In genomic region chr1:26168410-26169167, GRCh38 we compare ENCODE assay signal across 8 cellular contexts. TPM values are rescaled to one million over a fixed set of nuclear protein-coding genes. Genes with fewer than 3 reads are reported as not detected.
A peak's percentile ranks its signal among the peaks of the same experiment; 100 is the strongest.
DNase-seq lines count a peak whose midpoint lies in the region; ATAC-seq and TF ChIP-seq lines count a peak whose summit lies in the region.

C1orf232 (minus strand) TSS chr1:26168963; CDS start chr1:26168499, 464 bp downstream.

- H3K9me3 ChIP-seq in SJCRH30 (replicated peaks) = no peaks in the 10 kb centered on the region

- peaks cover 46% of the 10 kb centered on the region for H3K4me1 ChIP-seq in SJCRH30

- H3K9me3 Mint-ChIP-seq in activated T-cell treated with anti-CD3 and anti-CD28 coated beads, Interleukin-2, amount 50 U/mL, for 4 hours = no peaks in the 10 kb centered on the region

- no peak for ATAC-seq in activated T-cell treated with anti-CD3 and anti-CD28 coated beads, Interleukin-2, amount 50 U/mL, for 4 hours
- ATAC-seq in HG03457 (IDR thresholded peaks at IDR 0.05; ENCODE audit: unreplicated experiment) (no peak), GM21528 (IDR thresholded peaks at IDR 0.05; ENCODE audit: low FRiP score, unreplicated experiment) (no peak)

- no peak for DNase-seq in activated T-cell treated with anti-CD3 and anti-CD28 coated beads, Interleukin-2, amount 50 U/mL, for 4 hours
- no peak for DNase-seq in activated T-cell treated with anti-CD3 and anti-CD28 coated beads, Interleukin-2, amount 50 U/mL, for 48 hours
- DNase-seq in SJCRH30 (peak; percentile 48 to 71), fibroblast of pulmonary artery (ENCODE audit: low read depth) (no peak), retina (peak; percentile 76)
- DNase-seq in NK-92 treated with Interleukin-12 subunit alpha and Interleukin-12 subunit beta, amount 100 ng/mL, for 24 hours (lab: John Stamatoyannopoulos, UW) = no peak

- H3K4me3 Mint-ChIP-seq in activated T-cell treated with anti-CD3 and anti-CD28 coated beads, Interleukin-2, amount 50 U/mL, for 4 hours = peak within 1 kb of the TSS; percentile 93

- H3K4me1 Mint-ChIP-seq in activated T-cell treated with anti-CD3 and anti-CD28 coated beads, Interleukin-2, amount 50 U/mL, for 4 hours (ENCODE audit: low read depth) = peaks cover 15% of the 10 kb centered on the region

- no peaks in the 10 kb centered on the region for H3K27me3 ChIP-seq in SJCRH30

- H3K36me3 Mint-ChIP-seq in activated T-cell treated with anti-CD3 and anti-CD28 coated beads, Interleukin-2, amount 50 U/mL, for 4 hours (ENCODE audit: insufficient read depth) = no peaks in the 10 kb centered on the region

- H3K36me3 ChIP-seq in SJCRH30 = no peaks in the 10 kb centered on the region

- peak within 1 kb of the TSS; percentile 54 for H3K27ac ChIP-seq in SJCRH30

- H3K27me3 Mint-ChIP-seq in activated T-cell treated with anti-CD3 and anti-CD28 coated beads, Interleukin-2, amount 50 U/mL, for 4 hours (ENCODE audit: low read depth) = peaks cover 3% of the 10 kb centered on the region

- no peak for TF ChIP-seq CTCF in fibroblast of pulmonary artery (IDR thresholded peaks at IDR 0.05; ENCODE audit: low read length, missing control alignments)

- H3K4me3 ChIP-seq in SJCRH30 (peak within 1 kb of the TSS; percentile 92), fibroblast of pulmonary artery (replicated peaks; ENCODE audit: low read depth, low read length) (peak within 1 kb of the TSS; percentile 83)

RNA-seq across cellular contexts. Expression of gene C1orf232, which starts in this region (rescaled TPM):
- not detected for total RNA-seq in activated T-cell treated with anti-CD3 and anti-CD28 coated beads, Interleukin-2, amount 50 U/mL, for 4 hours
- 0.18 TPM in 1 of 2 replicates, not detected in the other for total RNA-seq in SJCRH30 (2014; rRNA removed; shearing (Covaris generic))

Comparison
In these comparisons a context has a peak if more than half of its experiments do, and no peak if none do; other contexts are left out.
1. Peak in DNase-seq, H3K4me3 ChIP-seq and H3K27ac ChIP-seq in SJCRH30; RNA of the gene not detected or under 1 TPM.